In genomic region chr5:160166973-160167622, GRCh38 we compare ENCODE assay signal across 18 cellular contexts. TPM values are rescaled to one million over a fixed set of nuclear protein-coding genes. Genes with fewer than 3 reads are reported as not detected.
A peak's percentile ranks its signal among the peaks of the same experiment; 100 is the strongest.
DNase-seq lines count a peak whose midpoint lies in the region; ATAC-seq and TF ChIP-seq lines count a peak whose summit lies in the region.
"Had no signal": no experiment of that assay in that cellular context is flagged by ENCODE, and none has a peak within 500 bp of the region (broad histone marks: within the 10 kb centered on the region; RNA-seq: fewer than 3 reads in every experiment).

No MANE protein-coding gene starts in this region.

- H3K36me3 ChIP-seq in left ventricle myocardium inferior (no peaks in the 10 kb centered on the region), iPS-18a (ENCODE audit: control insufficient read depth, low read depth, low read length) (no peaks in the 10 kb centered on the region)
- H3K36me3 ChIP-seq: suprapubic skin had no signal

- no peaks in the 10 kb centered on the region for H3K27me3 ChIP-seq in left ventricle myocardium inferior (ENCODE audit: low read depth)
- H3K27me3 ChIP-seq in iPS-18a (ENCODE audit: control insufficient read depth, insufficient read depth, low read length), result no peaks in the 10 kb centered on the region
- H3K27me3 ChIP-seq: suprapubic skin had no signal

- H3K27ac ChIP-seq in left ventricle myocardium inferior (replicated peaks) (peak overlapping the region; percentile 81), caudate nucleus (ENCODE audit: low read depth, low read length) (peak overlapping the region; percentile 98), iPS-18a (ENCODE audit: low read length) (peak overlapping the region; percentile 94)
- H3K27ac ChIP-seq: suprapubic skin had no signal

- H3K4me3 ChIP-seq in left ventricle myocardium inferior, result no peak overlapping the region
- peak overlapping the region; percentile 21 for H3K4me3 ChIP-seq in iPS-18a (ENCODE audit: low read length)
- H3K4me3 ChIP-seq: suprapubic skin had no signal

- DNase-seq in left ventricle myocardium inferior (no peak), Right ventricle myocardium inferior (ENCODE audit: missing footprints) (no peak), caudate nucleus (lab: John Stamatoyannopoulos, UW) (no peak), T-helper 9 cell (no peak), NCI-H748 treated with DMSO at 0.1 percent for 48 hours (lab: John Stamatoyannopoulos, UW) (no peak), NCI-H1436 (lab: John Stamatoyannopoulos, UW) (no peak)
- DNase-seq: 8988T; activated naive CD4-positive, alpha-beta T cell treated with anti-CD3 and anti-CD28 coated beads for 36 hours; activated T-cell treated with anti-CD3 and anti-CD28 coated beads for 4 hours; C1 segment of cervical spinal cord; DMS153; GOT3; NCI-H146; RPMI8226; stimulated activated CD8-positive, alpha-beta memory T cell treated with anti-CD3 and anti-CD28 coated beads, Interleukin-4, amount 100 ng/mL, for 48 hours had no signal

- TF ChIP-seq CTCF in left ventricle myocardium inferior (IDR thresholded peaks at IDR 0.05; ENCODE audit: borderline replicate concordance), result no peak

- H3K4me1 ChIP-seq in left ventricle myocardium inferior (peaks cover 50% of the 10 kb centered on the region), iPS-18a (ENCODE audit: control insufficient read depth, low read depth, low read length) (peaks cover 39% of the 10 kb centered on the region)

- peak overlapping the region; percentile 58 for H3K9ac ChIP-seq in iPS-18a (ENCODE audit: low read length)

- intact Hi-C loops in left ventricle myocardium inferior (cut with micrococcal nuclease) (no loop called here), Right ventricle myocardium inferior (cut with DNase I) (no loop called here)

- H3K9me3 ChIP-seq in left ventricle myocardium inferior (replicated peaks), result no peaks in the 10 kb centered on the region
- H3K9me3 ChIP-seq in iPS-18a (ENCODE audit: control insufficient read depth, low read depth, low read length), result no peaks in the 10 kb centered on the region
- H3K9me3 ChIP-seq: suprapubic skin had no signal

- ATAC-seq in Right ventricle myocardium inferior (no peak), GM19452 (IDR thresholded peaks at IDR 0.05; ENCODE audit: unreplicated experiment) (no peak)

RNA-seq across cellular contexts. Expression of gene PWWP2A, which starts 47.8 kb away (rescaled TPM):
- total RNA-seq in left ventricle myocardium inferior (9.9 TPM), Right ventricle myocardium inferior (13.2 TPM)
